ENCODE assay signal across 14 cellular contexts in genomic region chr6:45791600-45792168, GRCh38.
DNase-seq lines count a peak whose midpoint lies in the region; ATAC-seq and TF ChIP-seq lines count a peak whose summit lies in the region.
"Had no signal": no experiment of that assay in that cellular context is flagged by ENCODE, and none has a peak within 500 bp of the region (broad histone marks: within the 10 kb centered on the region; RNA-seq: fewer than 3 reads in every experiment).

No MANE protein-coding gene starts in this region.

- TF ChIP-seq EP300 in SK-N-SH (IDR thresholded peaks at IDR 0.05; ENCODE audit: borderline replicate concordance in 1 of 2, low read depth in 1 of 2, low read length in 1 of 2), result no peak

- intact Hi-C loops in tibial artery (cut with DNase I; ENCODE audit: low total_unique reads), result no loop called here

- H3K4me1 ChIP-seq in SK-N-SH (ENCODE audit: control insufficient read depth in 1 of 2, insufficient read depth in 2 of 2, low read depth in 1 of 2, low read length in 1 of 2), result 0 out of 4 replicates have a peak, but pooled peaks cover 0 to 3% of the 10 kb centered on the region in 2 experiments
- H3K4me1 ChIP-seq in tibial artery, result no peaks in the 10 kb centered on the region
- H3K4me1 ChIP-seq: colonic mucosa had no signal

- WGBS in SK-N-SH (ENCODE audit: low lambda C conversion rate), result 0% methylated on average over 1 of the region's 2 CpGs

- DNase-seq in GM03348 (ENCODE audit: low spot score) (peak; percentile 77), SK-N-SH (no peak), fibroblast of mammary gland (ENCODE audit: low read depth) (peak; percentile 37), renal cortical epithelial cell (ENCODE audit: low read depth) (peak; percentile 92), T-helper 9 cell (no peak), tibial artery (no peak)
- no peak for DNase-seq in stimulated activated naive CD4-positive, alpha-beta T cell (lab: John Stamatoyannopoulos, UW)
- DNase-seq: CD8-positive, alpha-beta memory T cell; colonic mucosa; left cardiac atrium; NCI-H2171; sigmoid colon had no signal

- peak overlapping the region; percentile 32; the same call in 1 of the 2 replicates for H3K4me2 ChIP-seq in SK-N-SH

- H3K36me3 ChIP-seq in SK-N-SH (replicated peaks in 1 of 2; ENCODE audit: control insufficient read depth in 1 of 2, insufficient read depth in 2 of 2, low read length in 1 of 2), result no peaks in the 10 kb centered on the region
- H3K36me3 ChIP-seq in tibial artery, result no peaks in the 10 kb centered on the region
- H3K36me3 ChIP-seq: colonic mucosa, sigmoid colon had no signal

- H3K9ac ChIP-seq in SK-N-SH, result no peak overlapping the region

- no peak for TF ChIP-seq RAD21 in SK-N-SH (IDR thresholded peaks at IDR 0.05; ENCODE audit: low read length)

- CTCF ChIA-PET in SK-N-SH (lab: Yijun Ruan, JAX), result no interaction called here

- no peaks in the 10 kb centered on the region for H3K27me3 ChIP-seq in SK-N-SH (ENCODE audit: insufficient read depth)
- no peaks in the 10 kb centered on the region for H3K27me3 ChIP-seq in tibial artery
- H3K27me3 ChIP-seq: colonic mucosa, sigmoid colon had no signal

- H3K4me3 ChIP-seq in SK-N-SH (ENCODE audit: low read depth in 2 of 2, low read length in 1 of 2) (no peak overlapping the region), fibroblast of mammary gland (ENCODE audit: control insufficient read depth, low read depth, low read length) (no peak overlapping the region), tibial artery (no peak overlapping the region)
- H3K4me3 ChIP-seq: colonic mucosa, sigmoid colon had no signal

- no peak for TF ChIP-seq CTCF in SK-N-SH (IDR thresholded peaks at IDR 0.05)
- TF ChIP-seq CTCF in fibroblast of mammary gland (conservative IDR thresholded peaks at IDR 0.05; ENCODE audit: control insufficient read depth, insufficient read depth, low read depth, low read length), result no peak
- no peak for TF ChIP-seq CTCF in tibial artery (IDR thresholded peaks at IDR 0.05)

- ATAC-seq in HG03521 (IDR thresholded peaks at IDR 0.05; ENCODE audit: unreplicated experiment), result no peak
- ATAC-seq: left cardiac atrium; natural killer cell treated with Interleukin-12 subunit alpha and Interleukin-12 subunit beta and Interleukin-15 and Interleukin-18, amount 100 ng/mL, for 72 hours had no signal

- H2AFZ ChIP-seq in SK-N-SH (ENCODE audit: low read depth), result no peak overlapping the region

- H3K9me2 ChIP-seq in SK-N-SH, result no peaks in the 10 kb centered on the region

- peaks cover 13% of the 10 kb centered on the region for H3F3A ChIP-seq in SK-N-SH (replicated peaks; ENCODE audit: insufficient read depth)

- POLR2A ChIA-PET in SK-N-SH (lab: Yijun Ruan, JAX), result no interaction called here

- H3K79me2 ChIP-seq in SK-N-SH (ENCODE audit: insufficient read depth), result no peaks in the 10 kb centered on the region

- H3K27ac ChIP-seq in SK-N-SH (ENCODE audit: low read depth in 2 of 2, low read length in 1 of 2), result peak overlapping the region in 1 of 2 experiments; percentile 70; a peak in 2 of 4 replicates
- no peak overlapping the region for H3K27ac ChIP-seq in tibial artery
- H3K27ac ChIP-seq: colonic mucosa had no signal

- H4K20me1 ChIP-seq in SK-N-SH (ENCODE audit: insufficient read depth), result no peaks in the 10 kb centered on the region

- H3K9me3 ChIP-seq in SK-N-SH (no peaks in the 10 kb centered on the region), tibial artery (no peaks in the 10 kb centered on the region)
- H3K9me3 ChIP-seq: colonic mucosa, sigmoid colon had no signal

TF ChIP-seq in SK-N-SH, 30 proteins besides CTCF, POLR2A, EP300 and RAD21:
- TF ChIP-seq IRF3 (IDR thresholded peaks at IDR 0.05; ENCODE audit: low read depth, low read length) (no peak), TEAD4 (IDR thresholded peaks at IDR 0.05; ENCODE audit: borderline replicate concordance, insufficient read depth) (peak; percentile 37; the same call in 1 of the 2 replicates)

Comparison
In these comparisons a context has a peak if more than half of its experiments do, and no peak if none do; other contexts are left out.
1. DNase-seq: peak in GM03348 (single experiment), fibroblast of mammary gland (single experiment) and renal cortical epithelial cell (single experiment); none in SK-N-SH (single experiment), T-helper 9 cell (single experiment), tibial artery (0 of 2) and stimulated activated naive CD4-positive, alpha-beta T cell (0 of 6).